In the genomic region with DNA sequence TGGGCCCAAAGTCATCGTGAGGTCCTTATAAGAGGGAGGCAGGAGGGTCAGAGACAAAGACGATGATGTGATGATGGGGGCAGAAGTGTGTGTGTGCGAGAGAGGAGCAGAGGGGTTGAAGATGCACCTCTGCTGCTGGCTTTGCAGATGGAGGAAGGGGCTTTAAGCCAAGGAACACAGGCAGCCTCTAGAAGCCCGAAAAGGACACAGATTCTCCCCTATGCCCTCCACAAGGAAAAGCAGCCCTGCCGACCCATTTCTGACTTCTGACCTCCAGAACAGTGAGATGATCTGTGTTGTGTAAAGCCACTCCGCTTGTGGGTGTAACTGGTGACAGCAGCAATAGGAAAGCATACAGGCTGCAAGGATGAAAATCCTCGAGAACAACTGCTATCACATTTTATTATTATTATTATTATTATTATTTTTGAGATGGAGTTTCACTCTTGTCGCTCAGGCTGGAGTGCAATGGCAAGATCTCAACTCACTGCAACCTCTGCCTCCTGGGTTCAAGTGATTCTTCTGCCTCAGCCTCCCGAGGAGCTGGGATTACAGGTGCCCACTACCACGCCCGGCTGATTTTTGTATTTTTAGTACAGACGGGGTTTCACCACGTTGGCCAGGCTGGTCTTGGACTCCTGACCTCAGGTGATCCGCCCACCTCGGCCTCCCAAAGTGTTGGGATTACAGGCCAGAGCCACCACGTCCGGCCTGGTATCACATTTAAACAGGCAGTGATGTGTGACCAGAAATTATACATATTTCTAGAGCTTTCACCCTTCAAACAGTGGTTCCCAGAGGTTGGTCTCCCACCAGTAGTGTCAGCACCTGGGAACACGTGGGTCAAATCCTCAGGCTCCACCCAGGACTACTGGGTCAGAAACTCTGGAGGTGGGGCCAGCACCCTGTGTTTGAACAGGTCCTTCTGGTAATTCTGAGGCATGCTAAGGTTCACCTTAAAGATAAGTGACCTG, we compare ENCODE assay signal across 15 cellular contexts.
DNase-seq lines count a peak whose midpoint lies in the region; ATAC-seq, FAIRE-seq and TF ChIP-seq lines count a peak whose summit lies in the region.
"Had no signal": no experiment of that assay in that cellular context is flagged by ENCODE, and none has a peak within 500 bp of the region (broad histone marks: within the 10 kb centered on the region; RNA-seq: fewer than 3 reads in every experiment).

No MANE protein-coding gene starts in this region.

- H4K91ac ChIP-seq in mesenchymal stem cell (ENCODE audit: low read length), result no peak overlapping the region

- H3K9ac ChIP-seq in K562 (ENCODE audit: insufficient read depth in 1 of 2, low read depth in 2 of 2, low read length in 2 of 2), result peak overlapping the region; percentile 45 to 89; a peak in 2 of 4 replicates
- no peak overlapping the region for H3K9ac ChIP-seq in mesenchymal stem cell (ENCODE audit: low read length)

- H2BK5ac ChIP-seq in mesenchymal stem cell (ENCODE audit: low read depth, low read length, poor library complexity, severe bottlenecking), result no peak overlapping the region

- in situ Hi-C loops in K562 (cut with MboI), result no loop called here

- peaks cover 56% of the 10 kb centered on the region for H3K36me3 Mint-ChIP-seq in Calu3 (ENCODE audit: insufficient read depth, unreplicated experiment)
- H3K36me3 Mint-ChIP-seq in HFFc6 (ENCODE audit: low read depth), result no peaks in the 10 kb centered on the region

- BruUV-seq in Calu3 (replicated peaks; lab: Mats Ljungman, UMichigan) (no TSS peak), K562 (replicated peaks; lab: Mats Ljungman, UMichigan) (no TSS peak)

- POLR2A ChIA-PET in K562 (lab: Yijun Ruan, JAX), result interaction anchor here (1.0 to 2.2 kb wide), 6 partner anchors 9 to 57 kb away, joined by 3 to 15 read pairs (median 6); no protein-coding TSS in a partner anchor

- intact Hi-C loops in Calu3 (cut with micrococcal nuclease; ENCODE audit: unreplicated experiment), result no loop called here
- intact Hi-C loops in K562 (cut with micrococcal nuclease), result no loop called here
- intact Hi-C loops in aorta (cut with DNase I), result loop anchor here (5.0 kb wide), 1 partner anchor 47 kb away; no protein-coding TSS in a partner anchor

- H2BK12ac ChIP-seq in mesenchymal stem cell (ENCODE audit: low read length in 2 of 2), result peak overlapping the region; percentile 4 to 66

- no peak overlapping the region for H3K4ac ChIP-seq in mesenchymal stem cell (ENCODE audit: low read depth in 1 of 2, low read length in 2 of 2)

- CTCF ChIA-PET in Calu3 (lab: Charles Lee), result no interaction called here
- CTCF ChIA-PET in K562 (lab: Yijun Ruan, JAX; ENCODE audit: low intra/inter-chr PET ratio), result no interaction called here

- TF ChIP-seq CTCF in Calu3 (IDR thresholded peaks at IDR 0.05; ENCODE audit: unreplicated experiment), result no peak
- no peak for TF ChIP-seq CTCF in HFFc6 (IDR thresholded peaks at IDR 0.05)
- no peak for TF ChIP-seq CTCF in K562 (IDR thresholded peaks at IDR 0.05 in 2 of 3, conservative IDR thresholded peaks at IDR 0.05 in 1 of 3; ENCODE audit: insufficient read depth in 2 of 3, low read depth in 1 of 3, low read length in 3 of 3)

- no peaks in the 10 kb centered on the region for H3K9me1 ChIP-seq in K562 (ENCODE audit: control insufficient read depth, insufficient read depth, low read length)

- H3K9me3 ChIP-seq in K562 (replicated peaks; ENCODE audit: control insufficient read depth, insufficient read depth, low read depth, low read length), result no peaks in the 10 kb centered on the region; the same call in 1 of the 2 replicates
- no peaks in the 10 kb centered on the region for H3K9me3 ChIP-seq in mesenchymal stem cell (ENCODE audit: control insufficient read depth, low read length)
- H3K9me3 ChIP-seq in aorta (ENCODE audit: control insufficient read depth, low read length), result no peaks in the 10 kb centered on the region

- no peak overlapping the region for H2BK15ac ChIP-seq in mesenchymal stem cell (ENCODE audit: low read depth, poor library complexity, severe bottlenecking)

- DNase-seq in Calu3 (no peak), HFFc6 (no peak), K562 (ENCODE audit: extremely low read depth in 1 of 4, low spot score in 3 of 4) (peak; percentile 51 to 76 (median 56)), mesenchymal stem cell (no peak), aorta (no peak), NOMO-1 treated with dmso at 0.1 percent for 144 hours (lab: John Stamatoyannopoulos, UW; ENCODE audit: unreplicated experiment) (no peak), SK-N-DZ (ENCODE audit: low spot score) (no peak)
- DNase-seq: DMS153, EL, NCI-H187 treated with DMSO at 0.1 percent for 48 hours, NCI-H2171, NCI-H774, SHP77 had no signal

- H2AFZ ChIP-seq in K562 (ENCODE audit: low read depth, low read length) (peak overlapping the region; percentile 54), mesenchymal stem cell (ENCODE audit: low read depth, low read length) (no peak overlapping the region)

- H3K27ac ChIP-seq in K562 (ENCODE audit: extremely low read depth, low read depth, low read length), result peak overlapping the region; percentile 98
- no peak overlapping the region for H3K27ac ChIP-seq in mesenchymal stem cell (ENCODE audit: low read length, poor library complexity, severe bottlenecking)
- no peak overlapping the region for H3K27ac ChIP-seq in aorta (ENCODE audit: low read depth in 1 of 2, low read length in 2 of 2)

- ATAC-seq in K562, result 0 out of 3 replicates have a peak, but pooled peaks have one; percentile 3
- no peak for ATAC-seq in aorta (ENCODE audit: low FRiP score)

- TF ChIP-seq EP300 in K562 (IDR thresholded peaks at IDR 0.05; ENCODE audit: low read length), result no peak

- H3K4me2 ChIP-seq in K562 (ENCODE audit: insufficient read depth, low read length), result no peak overlapping the region
- H3K4me2 ChIP-seq in mesenchymal stem cell (ENCODE audit: low read length, poor library complexity, severe bottlenecking), result no peak overlapping the region

- WGBS in K562 (ENCODE audit: insufficient coverage, low coverage, missing lambda C conversion rate), result 53% methylated on average over 18 of the region's 18 CpGs
- WGBS in mesenchymal stem cell, result 98% methylated on average over 15 of the region's 18 CpGs
- 90 to 93% methylated on average over 18 of the region's 18 CpGs for WGBS in aorta, 2 donors

- H3K9me3 Mint-ChIP-seq in Calu3 (ENCODE audit: low read depth, unreplicated experiment), result no peaks in the 10 kb centered on the region
- H3K9me3 Mint-ChIP-seq in HFFc6, result no peaks in the 10 kb centered on the region

- no peak for FAIRE-seq in K562 (lab: Jason Lieb, UNC)
- FAIRE-seq: GM18507, RCC 7860 had no signal

- no peaks in the 10 kb centered on the region for H3K27me3 ChIP-seq in K562 (ENCODE audit: control insufficient read depth in 2 of 2, insufficient read depth in 2 of 2, low read length in 2 of 2)
- no peaks in the 10 kb centered on the region for H3K27me3 ChIP-seq in mesenchymal stem cell (ENCODE audit: control insufficient read depth in 1 of 2, insufficient read depth in 1 of 2, low read length in 2 of 2)
- no peaks in the 10 kb centered on the region for H3K27me3 ChIP-seq in aorta (ENCODE audit: control insufficient read depth in 1 of 2, insufficient read depth in 2 of 2, low read length in 1 of 2)

- TF ChIP-seq POLR2A in K562 (conservative IDR thresholded peaks at IDR 0.05), result no peak

- no peak overlapping the region for H2BK120ac ChIP-seq in mesenchymal stem cell (ENCODE audit: low read depth, low read length)

- H3K79me2 ChIP-seq in K562 (ENCODE audit: control insufficient read depth, insufficient read depth, low read length), result peaks cover 17% of the 10 kb centered on the region

- H4K20me1 ChIP-seq in K562 (replicated peaks; ENCODE audit: control insufficient read depth, insufficient read depth, low read length), result no peaks in the 10 kb centered on the region

- H3K14ac ChIP-seq in mesenchymal stem cell (ENCODE audit: low read length in 2 of 2), result peak overlapping the region in 1 of 2 experiments; percentile 44

- no peaks in the 10 kb centered on the region for H3K36me3 ChIP-seq in K562 (ENCODE audit: control insufficient read depth, insufficient read depth, low read length)
- no peaks in the 10 kb centered on the region for H3K36me3 ChIP-seq in mesenchymal stem cell (ENCODE audit: control insufficient read depth in 1 of 2, insufficient read depth in 2 of 2, low read depth in 1 of 2, low read length in 2 of 2)
- no peaks in the 10 kb centered on the region for H3K36me3 ChIP-seq in aorta (ENCODE audit: control insufficient read depth in 1 of 2, insufficient read depth in 2 of 2, low read length in 1 of 2)

- H3K27ac Mint-ChIP-seq in Calu3 (ENCODE audit: unreplicated experiment) (peak overlapping the region; percentile 98), HFFc6 (peak overlapping the region; percentile 31; the same call in 1 of the 2 replicates)

- H3K23ac ChIP-seq in mesenchymal stem cell (ENCODE audit: low read length in 2 of 2), result no peak overlapping the region

- H4K8ac ChIP-seq in mesenchymal stem cell (ENCODE audit: low read length), result peak overlapping the region; percentile 24

- H3K18ac ChIP-seq in mesenchymal stem cell (ENCODE audit: low read depth in 1 of 2, low read length in 2 of 2), result no peak overlapping the region

- no peaks in the 10 kb centered on the region for H3K27me3 Mint-ChIP-seq in Calu3 (ENCODE audit: unreplicated experiment)
- H3K27me3 Mint-ChIP-seq in HFFc6 (ENCODE audit: insufficient read depth), result peaks cover 5% of the 10 kb centered on the region

- peaks cover 54 to 78% of the 10 kb centered on the region in 2 experiments for H3K4me1 ChIP-seq in K562 (replicated peaks in 1 of 2; ENCODE audit: control insufficient read depth in 2 of 2, insufficient read depth in 2 of 2, low read length in 2 of 2)
- peaks cover 24% of the 10 kb centered on the region for H3K4me1 ChIP-seq in mesenchymal stem cell (ENCODE audit: control insufficient read depth, insufficient read depth, low read depth, low read length)
- peaks cover 0 to 2% of the 10 kb centered on the region in 2 donors for H3K4me1 ChIP-seq in aorta (ENCODE audit: control insufficient read depth in 1 of 2, insufficient read depth in 2 of 2, low read length in 2 of 2)

- peaks cover 88% of the 10 kb centered on the region for H3K4me1 Mint-ChIP-seq in Calu3 (ENCODE audit: low read depth, unreplicated experiment)
- H3K4me1 Mint-ChIP-seq in HFFc6 (ENCODE audit: low read depth), result peaks cover 46% of the 10 kb centered on the region

- H3K4me3 ChIP-seq in K562, result no peak overlapping the region
- H3K4me3 ChIP-seq in mesenchymal stem cell (ENCODE audit: insufficient read depth in 1 of 2, low read depth in 1 of 2, low read length in 2 of 2), result no peak overlapping the region
- no peak overlapping the region for H3K4me3 ChIP-seq in aorta (ENCODE audit: low read length in 2 of 2)

- no peak for TF ChIP-seq RAD21 in K562 (CRISPR knock-in tag; conservative IDR thresholded peaks at IDR 0.05 in 1 of 2, IDR thresholded peaks at IDR 0.05 in 1 of 2)

- H3K4me3 Mint-ChIP-seq in Calu3 (ENCODE audit: low read depth, unreplicated experiment) (no peak overlapping the region), HFFc6 (no peak overlapping the region)

- peaks cover 2% of the 10 kb centered on the region for H3K79me1 ChIP-seq in mesenchymal stem cell (replicated peaks; ENCODE audit: low read length, poor library complexity, severe bottlenecking)

- peak overlapping the region; percentile 99 for H2AK5ac ChIP-seq in mesenchymal stem cell (ENCODE audit: low read length, severe bottlenecking)

Comparison
In these comparisons a context has a peak if more than half of its experiments do, and no peak if none do; other contexts are left out.
1. DNase-seq: peak in K562 (4 of 4); none in Calu3 (single experiment), HFFc6 (single experiment), mesenchymal stem cell (single experiment), aorta (0 of 2), NOMO-1 treated with dmso at 0.1 percent for 144 hours (single experiment) and SK-N-DZ (single experiment).
2. intact Hi-C loops: an anchor here in aorta (5.0 kb wide); none called in Calu3 and K562.